Comparison of ENCODE assay signal across 1 cellular context in the genomic region with DNA sequence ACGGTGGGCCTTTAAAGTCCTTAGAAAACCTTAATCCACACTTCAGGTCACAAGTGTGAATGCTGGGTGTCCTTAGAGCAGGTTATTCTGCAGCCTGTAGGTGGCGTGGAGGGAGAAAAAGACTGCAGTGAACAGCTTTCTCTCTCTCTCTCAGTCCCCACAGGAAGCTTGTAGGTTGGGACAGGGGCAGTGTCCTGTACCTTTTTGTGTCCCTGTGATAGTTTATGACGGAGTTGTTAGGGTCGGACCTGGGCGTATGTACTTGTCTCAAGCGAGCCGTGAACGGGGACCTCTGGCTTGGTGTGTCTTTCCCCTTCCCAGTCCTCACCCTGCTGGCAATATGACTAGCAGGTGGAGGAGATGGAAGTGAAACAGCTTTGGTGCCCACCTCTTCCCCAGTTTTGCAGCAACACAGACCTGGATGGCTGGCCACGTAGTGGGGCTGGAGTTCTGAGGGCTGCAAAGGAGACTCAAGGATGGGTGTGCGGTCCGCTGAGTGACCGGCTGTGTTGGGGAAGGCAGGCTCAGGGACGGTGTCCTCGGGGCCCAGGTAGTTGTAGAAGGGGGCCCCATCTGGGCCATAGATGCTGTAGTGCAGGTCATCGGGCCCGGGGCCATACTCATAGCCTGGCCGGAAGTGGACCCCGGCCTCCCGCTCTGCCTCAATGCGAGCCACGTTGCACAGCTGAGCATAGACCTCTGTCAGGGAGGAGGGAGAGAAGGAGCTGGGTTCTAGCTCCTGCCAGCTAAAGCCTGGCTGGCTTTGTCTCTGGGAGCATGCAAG.
A peak's percentile ranks its signal among the peaks of the same experiment; 100 is the strongest.
TF ChIP-seq lines count a peak whose summit lies in the region.

No MANE protein-coding gene starts in this region.

TF ChIP-seq in HepG2, 621 proteins besides CTCF, POLR2A, EP300 and RAD21 (continued from another document):
- TF ChIP-seq XRCC5 (optimal IDR thresholded peaks at IDR 0.05; ENCODE audit: low read length), result peak; percentile 39
- TF ChIP-seq SPEN (CRISPR knock-in tag; IDR thresholded peaks at IDR 0.05; ENCODE audit: low read depth), result no peak
